In genomic region chr16:89294486-89294885, GRCh38 we compare ENCODE assay signal across 25 cellular contexts.
A peak's percentile ranks its signal among the peaks of the same experiment; 100 is the strongest.
DNase-seq lines count a peak whose midpoint lies in the region; ATAC-seq and TF ChIP-seq lines count a peak whose summit lies in the region.
"Had no signal": no experiment of that assay in that cellular context is flagged by ENCODE, and none has a peak within 500 bp of the region (broad histone marks: within the 10 kb centered on the region; RNA-seq: fewer than 3 reads in every experiment).

No MANE protein-coding gene starts in this region.

- TF ChIP-seq POLR2A in upper lobe of left lung (IDR thresholded peaks at IDR 0.05): no peak

- intact Hi-C loops in natural killer cell (cut with micrococcal nuclease): no loop called here

- H3K4me1 ChIP-seq in mesodermal cell (ENCODE audit: control insufficient read depth, insufficient read depth, low read length, poor library complexity, severe bottlenecking): peaks cover 9% of the 10 kb centered on the region
- peaks cover 16 to 57% (median 24%) of the 10 kb centered on the region in 4 donors for H3K4me1 ChIP-seq in upper lobe of left lung
- H3K4me1 ChIP-seq: adrenal gland had no signal

- TF ChIP-seq EP300 in upper lobe of left lung (IDR thresholded peaks at IDR 0.05): no peak

- H3K9me3 Mint-ChIP-seq in natural killer cell (no peaks in the 10 kb centered on the region), type B pancreatic cell (no peaks in the 10 kb centered on the region)
- no peaks in the 10 kb centered on the region for H3K9me3 Mint-ChIP-seq in natural killer cell treated with Interleukin-12 subunit alpha and Interleukin-12 subunit beta and Interleukin-15 and Interleukin-18, amount 100 ng/mL, for 72 hours
- no peaks in the 10 kb centered on the region for H3K9me3 Mint-ChIP-seq in activated T-helper 17 cell treated with anti-CD3 and anti-CD28 coated beads, Interleukin-2, amount 50 U/mL, for 72 hours
- H3K9me3 Mint-ChIP-seq: effector memory CD8-positive, alpha-beta T cell had no signal

- H3K27ac Mint-ChIP-seq in natural killer cell (peak overlapping the region; percentile 34 to 47), type B pancreatic cell (peak overlapping the region; percentile 86)
- H3K27ac Mint-ChIP-seq in natural killer cell treated with Interleukin-12 subunit alpha and Interleukin-12 subunit beta and Interleukin-15 and Interleukin-18, amount 100 ng/mL, for 72 hours: peak overlapping the region in 1 of 2 donors; percentile 23
- H3K27ac Mint-ChIP-seq in activated T-helper 17 cell treated with anti-CD3 and anti-CD28 coated beads, Interleukin-2, amount 50 U/mL, for 72 hours: peak overlapping the region; percentile 77
- H3K27ac Mint-ChIP-seq: B cell had no signal

- H3K36me3 Mint-ChIP-seq in natural killer cell (no peaks in the 10 kb centered on the region), type B pancreatic cell (peaks cover 8% of the 10 kb centered on the region)
- H3K36me3 Mint-ChIP-seq in natural killer cell treated with Interleukin-12 subunit alpha and Interleukin-12 subunit beta and Interleukin-15 and Interleukin-18, amount 100 ng/mL, for 72 hours: no peaks in the 10 kb centered on the region
- H3K36me3 Mint-ChIP-seq in activated T-helper 17 cell treated with anti-CD3 and anti-CD28 coated beads, Interleukin-2, amount 50 U/mL, for 72 hours (ENCODE audit: low read depth): peaks cover 38% of the 10 kb centered on the region

- peaks cover 42 to 67% of the 10 kb centered on the region in 2 donors for H3K4me1 Mint-ChIP-seq in natural killer cell
- H3K4me1 Mint-ChIP-seq in natural killer cell treated with Interleukin-12 subunit alpha and Interleukin-12 subunit beta and Interleukin-15 and Interleukin-18, amount 100 ng/mL, for 72 hours (ENCODE audit: low read depth in 2 of 2): peaks cover 24 to 44% of the 10 kb centered on the region in 2 donors
- peaks cover 19% of the 10 kb centered on the region for H3K4me1 Mint-ChIP-seq in activated T-helper 17 cell treated with anti-CD3 and anti-CD28 coated beads, Interleukin-2, amount 50 U/mL, for 72 hours
- peaks cover 36% of the 10 kb centered on the region for H3K4me1 Mint-ChIP-seq in type B pancreatic cell (ENCODE audit: unreplicated experiment)

- 95 to 98% methylated on average over 7 to 10 of the region's 13 CpGs for WGBS in mesodermal cell (ENCODE audit: insufficient coverage in 2 of 2), 2 experiments
- WGBS in upper lobe of left lung, 2 donors: 61 to 100% methylated on average over 1 to 13 of the region's 13 CpGs

- DNase-seq in natural killer cell (no peak), type B pancreatic cell (ENCODE audit: extremely low spot score, unreplicated experiment) (no peak), upper lobe of left lung (no peak)
- DNase-seq in natural killer cell treated with Interleukin-12 subunit alpha and Interleukin-12 subunit beta and Interleukin-15 and Interleukin-18, amount 100 ng/mL, for 72 hours (ENCODE audit: low spot score): no peak
- DNase-seq: activated CD4-positive, alpha-beta T cell treated with anti-CD3 and anti-CD28 coated beads for 48 hours; adrenal gland; caudate nucleus; DMS 273 treated with DMSO at 0.1 percent for 48 hours; effector memory CD8-positive, alpha-beta T cell; GF-D8; GOT3; NCI-H2081; NCI-H524; stimulated activated CD4-positive, alpha-beta T cell treated with anti-CD3 and anti-CD28 coated beads, Interleukin-4, amount 100 ng/mL, for 4 hours; stimulated activated CD8-positive, alpha-beta memory T cell treated with anti-CD3 and anti-CD28 coated beads, Interleukin-4, amount 100 ng/mL, for 48 hours had no signal

- peaks cover 44% of the 10 kb centered on the region for H3K36me3 ChIP-seq in mesodermal cell (ENCODE audit: control insufficient read depth, insufficient read depth, low read length)
- peaks cover 0 to 25% (median 11%) of the 10 kb centered on the region in 4 donors for H3K36me3 ChIP-seq in upper lobe of left lung

- H3K27ac ChIP-seq in mesodermal cell (ENCODE audit: low read depth, low read length, severe bottlenecking) (peak overlapping the region; percentile 30), upper lobe of left lung (peak overlapping the region in 2 of 4 donors; percentile 17 to 65)
- H3K27ac ChIP-seq: adrenal gland, hepatocyte, HL-60, KMS-11, thyroid gland had no signal

- H3K27me3 ChIP-seq in upper lobe of left lung: no peaks in the 10 kb centered on the region
- H3K27me3 ChIP-seq: adrenal gland, hepatocyte, thyroid gland had no signal

- H3K4me3 ChIP-seq in mesodermal cell (ENCODE audit: extremely low read depth, insufficient read depth, low read length, poor library complexity, severe bottlenecking) (no peak overlapping the region), upper lobe of left lung (no peak overlapping the region)
- H3K4me3 ChIP-seq: adrenal gland, hepatocyte, mucosa of descending colon, smooth muscle cell, thyroid gland had no signal

- no peaks in the 10 kb centered on the region for H3K9me3 ChIP-seq in mesodermal cell (ENCODE audit: control insufficient read depth, low read length)
- no peaks in the 10 kb centered on the region for H3K9me3 ChIP-seq in upper lobe of left lung
- H3K9me3 ChIP-seq: adrenal gland, mucosa of descending colon, thyroid gland had no signal

- no peak for ATAC-seq in natural killer cell
- no peak for ATAC-seq in natural killer cell treated with Interleukin-12 subunit alpha and Interleukin-12 subunit beta and Interleukin-15 and Interleukin-18, amount 100 ng/mL, for 72 hours
- no peak for ATAC-seq in activated T-helper 17 cell treated with anti-CD3 and anti-CD28 coated beads, Interleukin-2, amount 50 U/mL, for 72 hours (replicated peaks)
- no peak for ATAC-seq in GM18519 (IDR thresholded peaks at IDR 0.05; ENCODE audit: low FRiP score, unreplicated experiment)
- no peak for ATAC-seq in upper lobe of left lung (ENCODE audit: low FRiP score in 2 of 2)
- ATAC-seq: effector memory CD8-positive, alpha-beta T cell; mucosa of descending colon had no signal

- H3K4me3 Mint-ChIP-seq in natural killer cell: no peak overlapping the region
- no peak overlapping the region for H3K4me3 Mint-ChIP-seq in natural killer cell treated with Interleukin-12 subunit alpha and Interleukin-12 subunit beta and Interleukin-15 and Interleukin-18, amount 100 ng/mL, for 72 hours
- H3K4me3 Mint-ChIP-seq in activated T-helper 17 cell treated with anti-CD3 and anti-CD28 coated beads, Interleukin-2, amount 50 U/mL, for 72 hours: no peak overlapping the region
- H3K4me3 Mint-ChIP-seq in type B pancreatic cell: peak overlapping the region; percentile 17
- H3K4me3 Mint-ChIP-seq: B cell; effector memory CD8-positive, alpha-beta T cell had no signal

- H3K27me3 Mint-ChIP-seq in natural killer cell (ENCODE audit: low read depth in 2 of 2) (no peaks in the 10 kb centered on the region), type B pancreatic cell (no peaks in the 10 kb centered on the region)
- H3K27me3 Mint-ChIP-seq in natural killer cell treated with Interleukin-12 subunit alpha and Interleukin-12 subunit beta and Interleukin-15 and Interleukin-18, amount 100 ng/mL, for 72 hours: no peaks in the 10 kb centered on the region
- H3K27me3 Mint-ChIP-seq in activated T-helper 17 cell treated with anti-CD3 and anti-CD28 coated beads, Interleukin-2, amount 50 U/mL, for 72 hours: no peaks in the 10 kb centered on the region
- H3K27me3 Mint-ChIP-seq: B cell; effector memory CD8-positive, alpha-beta T cell had no signal

- TF ChIP-seq CTCF in natural killer cell (IDR thresholded peaks at IDR 0.05): no peak
- no peak for TF ChIP-seq CTCF in type B pancreatic cell (conservative IDR thresholded peaks at IDR 0.05)
- TF ChIP-seq CTCF in upper lobe of left lung (IDR thresholded peaks at IDR 0.05): no peak
